In genomic region chr3:29178809-29179793, GRCh38 we compare ENCODE assay signal across 20 cellular contexts.
"Had no signal": no experiment of that assay in that cellular context is flagged by ENCODE, and none has a peak within 500 bp of the region (broad histone marks: within the 10 kb centered on the region; RNA-seq: fewer than 3 reads in every experiment).

No MANE protein-coding gene starts in this region.

- H3K27ac ChIP-seq: brain microvascular endothelial cell, colonic mucosa, foreskin keratinocyte, neutrophil, pancreas, spleen, thyroid gland, WERI-Rb-1 had no signal

- DNase-seq: activated CD4-positive, alpha-beta memory T cell treated with anti-CD3 and anti-CD28 coated beads for 36 hours; activated gamma-delta T cell treated with Interleukin-2 at 50 U/mL for 16 hours; activated T-cell treated with anti-CD3 and anti-CD28 coated beads for 4 hours; amniotic stem cell; brain microvascular endothelial cell; colonic mucosa; endodermal cell; foreskin keratinocyte; hypothalamus; islet precursor cell; naive thymus-derived CD8-positive, alpha-beta T cell; pancreas; spleen; stimulated activated CD4-positive, alpha-beta T cell treated with anti-CD3 and anti-CD28 coated beads, Interleukin-4, amount 100 ng/mL, for 4 hours; SW 1271; thyroid gland; WERI-Rb-1 had no signal

- H3K4me3 ChIP-seq: colonic mucosa, pancreas, spleen, thyroid gland had no signal

- H3K9me3 ChIP-seq: colonic mucosa, neutrophil, pancreas, spleen, thyroid gland had no signal

- H3K36me3 ChIP-seq: brain microvascular endothelial cell, colonic mucosa, neutrophil, pancreas, spleen, thyroid gland, WERI-Rb-1 had no signal

- FAIRE-seq: pancreas, urothelium cell line had no signal

- H3K27me3 ChIP-seq: brain microvascular endothelial cell, colonic mucosa, foreskin keratinocyte, neutrophil, pancreas, spleen, thyroid gland had no signal

- H3K4me1 ChIP-seq: colonic mucosa, pancreas had no signal

- ATAC-seq: foreskin keratinocyte; naive thymus-derived CD8-positive, alpha-beta T cell; pancreas; stimulated activated memory B cell treated with anti-CD40 and anti-IgM and Interleukin-4, amounts not matched to agents 10 μg/mL and 1 μg/mL and 100 μg/mL, for 72 hours had no signal
